4 cellular contexts compared by ENCODE assay signal in genomic region chr15:98039596-98039995, GRCh38.
"Had no signal": no experiment of that assay in that cellular context is flagged by ENCODE, and none has a peak within 500 bp of the region (broad histone marks: within the 10 kb centered on the region; RNA-seq: fewer than 3 reads in every experiment).

No MANE protein-coding gene starts in this region.

- H2AFZ ChIP-seq: GM23338 had no signal

- H3K4me2 ChIP-seq: GM23338 had no signal

- H3K4me3 ChIP-seq: GM23338 had no signal

- DNase-seq: H9, HCEC 1CT, IMR-90 had no signal
